ENCODE assay signal across 1 cellular context in genomic region chr10:69807696-69808095, GRCh38.
TF ChIP-seq lines count a peak whose summit lies in the region.

No MANE protein-coding gene starts in this region.

TF ChIP-seq in H1, 55 proteins besides CTCF, POLR2A, EP300 and RAD21:
- TF ChIP-seq ZNF274 (IDR thresholded peaks at IDR 0.05; ENCODE audit: borderline replicate concordance, extremely low read depth, low read length) (no peak), SP1 (IDR thresholded peaks at IDR 0.05; ENCODE audit: low read depth, low read length) (no peak), EZH2 (IDR thresholded peaks at IDR 0.05; ENCODE audit: low read depth, low read length, severe bottlenecking) (no peak), SAP30 (IDR thresholded peaks at IDR 0.05; ENCODE audit: insufficient read depth, insufficient replicate concordance, low read length) (no peak), KDM4A (IDR thresholded peaks at IDR 0.05; ENCODE audit: low read depth, low read length, severe bottlenecking) (no peak), CTBP2 (IDR thresholded peaks at IDR 0.05; ENCODE audit: borderline replicate concordance, insufficient read depth, insufficient read length, low read length) (no peak), BACH1 (IDR thresholded peaks at IDR 0.05; ENCODE audit: low read length) (no peak)
- TF ChIP-seq, protein P1, sequence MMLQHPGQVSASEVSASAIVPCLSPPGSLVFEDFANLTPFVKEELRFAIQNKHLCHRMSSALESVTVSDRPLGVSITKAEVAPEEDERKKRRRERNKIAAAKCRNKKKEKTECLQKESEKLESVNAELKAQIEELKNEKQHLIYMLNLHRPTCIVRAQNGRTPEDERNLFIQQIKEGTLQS (IDR thresholded peaks at IDR 0.05; ENCODE audit: insufficient read depth, low read depth, low read length), result no peak
